25 cellular contexts compared by ENCODE assay signal in genomic region chr12:113302466-113302865, GRCh38. TPM values are rescaled to one million over a fixed set of nuclear protein-coding genes. Genes with fewer than 3 reads are reported as not detected.
DNase-seq lines count a peak whose midpoint lies in the region; ATAC-seq, FAIRE-seq and TF ChIP-seq lines count a peak whose summit lies in the region.
"Had no signal": no experiment of that assay in that cellular context is flagged by ENCODE, and none has a peak within 500 bp of the region (broad histone marks: within the 10 kb centered on the region; RNA-seq: fewer than 3 reads in every experiment).

No MANE protein-coding gene starts in this region.

- H2AFZ ChIP-seq in DND-41 (ENCODE audit: low read depth, low read length) (no peak overlapping the region), neural progenitor cell (replicated peaks) (no peak overlapping the region)
- H2AFZ ChIP-seq: GM23248 had no signal

- FAIRE-seq in HTR-8/SVneo (lab: Jason Lieb, UNC), result no peak
- FAIRE-seq: astrocyte, G401.6, GM18507 had no signal

- no peak overlapping the region for H3K27ac ChIP-seq in CD4-positive, CD25-positive, alpha-beta regulatory T cell (ENCODE audit: insufficient read depth, low read length, poor library complexity, severe bottlenecking)
- H3K27ac ChIP-seq in DND-41 (ENCODE audit: low read length) (no peak overlapping the region), neural progenitor cell (peak overlapping the region; percentile 55)
- H3K27ac ChIP-seq: GM23248, right lobe of liver, tibial artery had no signal

- H3K79me2 ChIP-seq in DND-41 (ENCODE audit: insufficient read depth, low read length) (no peaks in the 10 kb centered on the region), neural progenitor cell (ENCODE audit: low read depth) (no peaks in the 10 kb centered on the region)

- H3K4me2 ChIP-seq in DND-41 (ENCODE audit: insufficient read depth, low read length), result no peak overlapping the region
- peak overlapping the region; percentile 33 for H3K4me2 ChIP-seq in neural progenitor cell
- H3K4me2 ChIP-seq: SK-N-SH had no signal

- TF ChIP-seq CTCF in DND-41 (IDR thresholded peaks at IDR 0.05; ENCODE audit: borderline replicate concordance, extremely low read depth, low read length, poor library complexity, severe bottlenecking) (no peak), neural progenitor cell (IDR thresholded peaks at IDR 0.05) (no peak), GM10248 (IDR thresholded peaks at IDR 0.05; ENCODE audit: control extremely low read depth, extremely low read depth, low read depth, missing control alignments) (no peak)

- DNase-seq in CD4-positive, CD25-positive, alpha-beta regulatory T cell, result no peak
- DNase-seq in DND-41 (no peak), neural progenitor cell (ENCODE audit: low spot score) (no peak), HTR-8/SVneo (ENCODE audit: insufficient read length, low spot score) (no peak), OCI-M1 (lab: John Stamatoyannopoulos, UW) (no peak), GM10248 (ENCODE audit: extremely low spot score) (no peak)
- DNase-seq in activated naive CD8-positive, alpha-beta T cell treated with anti-CD3 and anti-CD28 coated beads for 36 hours, result no peak
- DNase-seq: activated CD4-positive, alpha-beta memory T cell treated with anti-CD3 and anti-CD28 coated beads for 36 hours; activated gamma-delta T cell; CD8-positive, alpha-beta memory T cell; central memory CD4-positive, alpha-beta T cell; GM23248; islet precursor cell; NCI-H1048; NCI-H1930; nephron progenitor cell; right lobe of liver; SK-N-SH; T1000; tibial artery had no signal

- H3K36me3 Mint-ChIP-seq in CD4-positive, CD25-positive, alpha-beta regulatory T cell, result peaks cover 35% of the 10 kb centered on the region
- peaks cover 17% of the 10 kb centered on the region for H3K36me3 Mint-ChIP-seq in activated naive CD8-positive, alpha-beta T cell treated with anti-CD3 and anti-CD28 coated beads for 36 hours
- H3K36me3 Mint-ChIP-seq in neural progenitor cell, result no peaks in the 10 kb centered on the region

- H3K9me3 ChIP-seq in CD4-positive, CD25-positive, alpha-beta regulatory T cell (ENCODE audit: control insufficient read depth in 2 of 2, low read length in 2 of 2), result no peaks in the 10 kb centered on the region
- H3K9me3 ChIP-seq in DND-41 (ENCODE audit: insufficient read depth, low read length, severe bottlenecking) (no peaks in the 10 kb centered on the region), neural progenitor cell (ENCODE audit: low read depth) (no peaks in the 10 kb centered on the region)
- H3K9me3 ChIP-seq: right lobe of liver, SK-N-SH, tibial artery had no signal

- no peaks in the 10 kb centered on the region for H3K4me1 ChIP-seq in CD4-positive, CD25-positive, alpha-beta regulatory T cell (ENCODE audit: control insufficient read depth, insufficient read depth, low read length, poor library complexity, severe bottlenecking)
- peaks cover 4% of the 10 kb centered on the region; the same call in 1 of the 2 replicates for H3K4me1 ChIP-seq in DND-41 (ENCODE audit: insufficient read depth, low read length)
- peaks cover 28% of the 10 kb centered on the region for H3K4me1 ChIP-seq in neural progenitor cell

- peaks cover 34% of the 10 kb centered on the region for H3F3A ChIP-seq in neural progenitor cell (ENCODE audit: low read depth)

- H3K9ac ChIP-seq in DND-41 (ENCODE audit: low read depth, low read length) (no peak overlapping the region), neural progenitor cell (no peak overlapping the region)
- H3K9ac ChIP-seq: GM23248, SK-N-SH had no signal

- CTCF ChIA-PET in GM10248 (lab: Yijun Ruan, JAX), result interaction anchor here (1.3 to 1.8 kb wide), 2 partner anchors 48 to 123 kb away, joined by 5 to 7 read pairs; no protein-coding TSS in a partner anchor

- H3K27me3 Mint-ChIP-seq in CD4-positive, CD25-positive, alpha-beta regulatory T cell, result no peaks in the 10 kb centered on the region
- no peaks in the 10 kb centered on the region for H3K27me3 Mint-ChIP-seq in activated naive CD8-positive, alpha-beta T cell treated with anti-CD3 and anti-CD28 coated beads for 36 hours
- H3K27me3 Mint-ChIP-seq in neural progenitor cell (ENCODE audit: insufficient read depth, low read depth), result peaks cover 7% of the 10 kb centered on the region
- H3K27me3 Mint-ChIP-seq: activated CD4-positive, alpha-beta memory T cell treated with anti-CD3 and anti-CD28 coated beads for 36 hours; CD8-positive, alpha-beta memory T cell; stimulated activated naive CD8-positive, alpha-beta T cell treated with anti-CD3 and anti-CD28 coated beads, Interleukin-15, Interleukin-2, amounts not matched to agents 100 ng/mL and 50 ng/mL, for 24 hours had no signal

- peak overlapping the region; percentile 85 to 97 (median 88) for H3K27ac Mint-ChIP-seq in CD4-positive, CD25-positive, alpha-beta regulatory T cell
- peak overlapping the region; percentile 2 for H3K27ac Mint-ChIP-seq in activated naive CD8-positive, alpha-beta T cell treated with anti-CD3 and anti-CD28 coated beads for 36 hours
- peak overlapping the region; percentile 31 for H3K27ac Mint-ChIP-seq in neural progenitor cell
- H3K27ac Mint-ChIP-seq: WTC11 had no signal

- H3K9me3 Mint-ChIP-seq in CD4-positive, CD25-positive, alpha-beta regulatory T cell, result no peaks in the 10 kb centered on the region
- no peaks in the 10 kb centered on the region for H3K9me3 Mint-ChIP-seq in activated naive CD8-positive, alpha-beta T cell treated with anti-CD3 and anti-CD28 coated beads for 36 hours
- no peaks in the 10 kb centered on the region for H3K9me3 Mint-ChIP-seq in neural progenitor cell
- H3K9me3 Mint-ChIP-seq: activated CD4-positive, alpha-beta memory T cell treated with anti-CD3 and anti-CD28 coated beads for 36 hours; nephron progenitor cell; stimulated activated naive CD8-positive, alpha-beta T cell treated with anti-CD3 and anti-CD28 coated beads, Interleukin-15, Interleukin-2, amounts not matched to agents 100 ng/mL and 50 ng/mL, for 24 hours; WTC11 had no signal

- H3K4me1 Mint-ChIP-seq in CD4-positive, CD25-positive, alpha-beta regulatory T cell, result peaks cover 0 to 21% (median 5%) of the 10 kb centered on the region in 4 donors
- H3K4me1 Mint-ChIP-seq in activated naive CD8-positive, alpha-beta T cell treated with anti-CD3 and anti-CD28 coated beads for 36 hours, result peaks cover 10% of the 10 kb centered on the region
- H3K4me1 Mint-ChIP-seq in neural progenitor cell, result peaks cover 31% of the 10 kb centered on the region
- H3K4me1 Mint-ChIP-seq: CD8-positive, alpha-beta memory T cell had no signal

- peak overlapping the region in 2 of 4 donors; percentile 4 to 75 for H3K4me3 Mint-ChIP-seq in CD4-positive, CD25-positive, alpha-beta regulatory T cell
- no peak overlapping the region for H3K4me3 Mint-ChIP-seq in activated naive CD8-positive, alpha-beta T cell treated with anti-CD3 and anti-CD28 coated beads for 36 hours
- H3K4me3 Mint-ChIP-seq in neural progenitor cell, result peak overlapping the region; percentile 18
- H3K4me3 Mint-ChIP-seq: activated CD4-positive, alpha-beta memory T cell treated with anti-CD3 and anti-CD28 coated beads for 36 hours; CD8-positive, alpha-beta memory T cell; nephron progenitor cell; stimulated activated naive CD8-positive, alpha-beta T cell treated with anti-CD3 and anti-CD28 coated beads, Interleukin-15, Interleukin-2, amounts not matched to agents 100 ng/mL and 50 ng/mL, for 24 hours; WTC11 had no signal

- H3K36me3 ChIP-seq in CD4-positive, CD25-positive, alpha-beta regulatory T cell (ENCODE audit: control insufficient read depth, insufficient read depth, low read length), result peaks cover 66% of the 10 kb centered on the region
- H3K36me3 ChIP-seq in DND-41 (ENCODE audit: insufficient read depth, low read length) (peaks cover 72% of the 10 kb centered on the region), neural progenitor cell (no peaks in the 10 kb centered on the region)

- H4K20me1 ChIP-seq in DND-41 (ENCODE audit: insufficient read depth, low read length) (no peaks in the 10 kb centered on the region; the same call in 1 of the 2 replicates), neural progenitor cell (ENCODE audit: low read depth) (no peaks in the 10 kb centered on the region)

- POLR2A ChIA-PET in GM10248 (lab: Yijun Ruan, JAX), result no interaction called here

- no peak for ATAC-seq in CD4-positive, CD25-positive, alpha-beta regulatory T cell (ENCODE audit: low read depth in 2 of 2)
- ATAC-seq in DND-41 (ENCODE audit: insufficient read depth, low read depth), result peak; percentile 27; the same call in 1 of the 3 replicates
- ATAC-seq: right lobe of liver had no signal

- no peaks in the 10 kb centered on the region for H3K27me3 ChIP-seq in CD4-positive, CD25-positive, alpha-beta regulatory T cell (ENCODE audit: control insufficient read depth, insufficient read depth, low read length)
- H3K27me3 ChIP-seq in DND-41 (ENCODE audit: insufficient read depth, low read length, poor library complexity) (no peaks in the 10 kb centered on the region), neural progenitor cell (no peaks in the 10 kb centered on the region)
- H3K27me3 ChIP-seq: right lobe of liver, tibial artery had no signal

- H3K4me3 ChIP-seq in CD4-positive, CD25-positive, alpha-beta regulatory T cell (ENCODE audit: low read depth, low read length), result no peak overlapping the region
- H3K4me3 ChIP-seq in DND-41 (ENCODE audit: low read depth in 1 of 2, low read length in 2 of 2) (no peak overlapping the region), neural progenitor cell (no peak overlapping the region)
- H3K4me3 ChIP-seq: GM23248, right lobe of liver, tibial artery had no signal

RNA-seq across cellular contexts. Expression of gene SLC8B1, which starts 32.4 kb away (rescaled TPM):
- 77.8 TPM for total RNA-seq in CD4-positive, CD25-positive, alpha-beta regulatory T cell
- polyA plus RNA-seq in CD4-positive, CD25-positive, alpha-beta regulatory T cell, result 10 to 100 TPM; 47.4 to 95.0 (median 66.1) TPM
- total RNA-seq in activated naive CD8-positive, alpha-beta T cell treated with anti-CD3 and anti-CD28 coated beads for 36 hours, result 10 to 100 TPM; 13.5 to 15.1 TPM
- 3.0 and 7.5 TPM in 2 replicates for total RNA-seq in neural progenitor cell (ENCODE audit: low replicate concordance)

RNA-seq across cellular contexts. Expression of gene PLBD2, which starts 55.9 kb away (rescaled TPM):
- 14.4 TPM for total RNA-seq in CD4-positive, CD25-positive, alpha-beta regulatory T cell
- polyA plus RNA-seq in CD4-positive, CD25-positive, alpha-beta regulatory T cell, result 1 to 10 TPM; 4.9 to 7.0 (median 6.2) TPM
- total RNA-seq in activated naive CD8-positive, alpha-beta T cell treated with anti-CD3 and anti-CD28 coated beads for 36 hours, result 10 to 100 TPM; 14.8 to 15.5 TPM
- total RNA-seq in neural progenitor cell (ENCODE audit: low replicate concordance), result 4.9 and 12.0 TPM in 2 replicates

Comparison
In these comparisons a context has a peak if more than half of its experiments do, and no peak if none do; other contexts are left out.
1. H3K27ac Mint-ChIP-seq: peak in every context shown above with its lines; median percentile 88 in CD4-positive, CD25-positive, alpha-beta regulatory T cell; 31 in neural progenitor cell; 2 in activated naive CD8-positive, alpha-beta T cell treated with anti-CD3 and anti-CD28 coated beads for 36 hours.